Comparison of ENCODE assay signal across 8 cellular contexts in genomic region chr12:92551853-92552397, GRCh38.
A peak's percentile ranks its signal among the peaks of the same experiment; 100 is the strongest.
DNase-seq lines count a peak whose midpoint lies in the region; ATAC-seq and TF ChIP-seq lines count a peak whose summit lies in the region.

No MANE protein-coding gene starts in this region.

- H3K27ac Mint-ChIP-seq in T-helper 17 cell: no peak overlapping the region

- TF ChIP-seq CTCF in GM12865 (IDR thresholded peaks at IDR 0.05; ENCODE audit: insufficient read depth, low read depth, low read length, missing control alignments): no peak
- TF ChIP-seq CTCF in colonic mucosa (IDR thresholded peaks at IDR 0.05): no peak

- H3K27me3 Mint-ChIP-seq in T-helper 17 cell: no peaks in the 10 kb centered on the region

- H3K9ac ChIP-seq in colonic mucosa (ENCODE audit: low read depth in 2 of 2, low read length in 2 of 2): no peak overlapping the region

- ATAC-seq in GM21360 (IDR thresholded peaks at IDR 0.05; ENCODE audit: unreplicated experiment) (peak; percentile 74), HG03521 (IDR thresholded peaks at IDR 0.05; ENCODE audit: unreplicated experiment) (peak; percentile 65), T-helper 17 cell (no peak)

- DNase-seq in GM12865 (ENCODE audit: low read depth) (peak; percentile 97), colonic mucosa (no peak), NCI-H187 (lab: John Stamatoyannopoulos, UW) (no peak), NCI-H510A (lab: John Stamatoyannopoulos, UW) (no peak), T-helper 17 cell (no peak)
- peak; percentile 65 for DNase-seq in stimulated activated CD8-positive, alpha-beta memory T cell treated with anti-CD3 and anti-CD28 coated beads, Interleukin-4, amount 100 ng/mL, for 48 hours

- intact Hi-C loops in colonic mucosa (cut with DNase I): no loop called here

- peak overlapping the region; percentile 8; the same call in 1 of the 2 replicates for H3K4me3 ChIP-seq in GM12865 (ENCODE audit: low read depth, low read length)
- H3K4me3 ChIP-seq in colonic mucosa: no peak overlapping the region

- peak overlapping the region; percentile 30 for H3K27ac ChIP-seq in colonic mucosa

- no peaks in the 10 kb centered on the region for H3K27me3 ChIP-seq in colonic mucosa

- H3K9me3 ChIP-seq in colonic mucosa (no peaks in the 10 kb centered on the region), T-helper 17 cell (ENCODE audit: control insufficient read depth, low read length, poor library complexity, severe bottlenecking) (no peaks in the 10 kb centered on the region)

- peaks cover 5% of the 10 kb centered on the region for H3K4me1 Mint-ChIP-seq in T-helper 17 cell

- no peaks in the 10 kb centered on the region for H3K4me1 ChIP-seq in colonic mucosa

- H3K4me3 Mint-ChIP-seq in T-helper 17 cell: no peak overlapping the region

- H3K36me3 Mint-ChIP-seq in T-helper 17 cell (ENCODE audit: low read depth): no peaks in the 10 kb centered on the region

- no peaks in the 10 kb centered on the region for H3K36me3 ChIP-seq in colonic mucosa

Comparison
In these comparisons a context has a peak if more than half of its experiments do, and no peak if none do; other contexts are left out.
1. DNase-seq: peak in GM12865 (single experiment) and stimulated activated CD8-positive, alpha-beta memory T cell treated with anti-CD3 and anti-CD28 coated beads, Interleukin-4, amount 100 ng/mL, for 48 hours (single experiment); none in colonic mucosa (single experiment), NCI-H187 (0 of 2), NCI-H510A (single experiment) and T-helper 17 cell (0 of 3).